29 cellular contexts compared by ENCODE assay signal in the genomic region with DNA sequence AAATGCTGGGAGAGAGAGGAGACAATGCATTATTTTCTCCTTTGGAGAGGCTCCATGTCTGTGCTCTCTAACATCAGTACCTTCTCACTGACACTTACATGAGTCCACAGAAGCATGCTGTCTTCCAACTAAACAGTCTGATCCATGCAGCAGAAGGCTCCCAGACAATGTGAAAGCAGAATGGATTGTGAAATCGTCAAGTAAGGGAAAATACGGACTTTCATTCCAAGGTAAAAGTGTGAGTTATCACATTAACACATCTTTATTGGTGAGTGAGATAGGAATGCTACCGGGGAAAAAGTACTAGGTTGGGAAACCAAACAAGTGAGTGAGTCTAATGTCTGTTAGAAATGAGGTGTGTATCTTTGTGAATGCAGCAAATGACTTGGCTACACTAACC.
DNase-seq lines count a peak whose midpoint lies in the region; ATAC-seq, FAIRE-seq and TF ChIP-seq lines count a peak whose summit lies in the region.
"Had no signal": no experiment of that assay in that cellular context is flagged by ENCODE, and none has a peak within 500 bp of the region (broad histone marks: within the 10 kb centered on the region; RNA-seq: fewer than 3 reads in every experiment).

No MANE protein-coding gene starts in this region.

- H2AFZ ChIP-seq in HepG2 (ENCODE audit: low read length) (no peak overlapping the region), neural cell (ENCODE audit: low read depth, low read length) (no peak overlapping the region)

- DNase-seq in HepG2 (ENCODE audit: low spot score) (no peak), right lobe of liver (no peak), heart left ventricle (no peak), EL (no peak), OCI-M2 (lab: John Stamatoyannopoulos, UW; ENCODE audit: unreplicated experiment) (no peak), amygdala (lab: John Stamatoyannopoulos, UW) (no peak)
- DNase-seq: activated CD4-positive, alpha-beta memory T cell treated with anti-CD3 and anti-CD28 coated beads for 36 hours; activated CD8-positive, alpha-beta memory T cell treated with anti-CD3 and anti-CD28 coated beads, Interleukin-2, amount 50 U/mL, for 4 hours; activated naive CD4-positive, alpha-beta T cell treated with anti-CD3 and anti-CD28 coated beads, Interleukin-2, amount 50 U/mL, for 16 hours; amniotic stem cell; CD8-positive, alpha-beta T cell; HFFc6; midbrain; naive thymus-derived CD4-positive, alpha-beta T cell; NCI-H2029; NCI-H524; nucleus accumbens; PC-3; psoas muscle; SHP77 treated with DMSO at 0.1 percent for 48 hours; stimulated activated naive B cell treated with anti-CD40 and anti-IgM and Interleukin-4, amounts not matched to agents 10 μg/mL and 1 μg/mL and 100 μg/mL, for 72 hours had no signal

- no peak overlapping the region for H3K27ac Mint-ChIP-seq in activated T-helper 17 cell treated with anti-CD3 and anti-CD28 coated beads, Interleukin-2, amount 50 U/mL, for 72 hours
- H3K27ac Mint-ChIP-seq: activated CD4-positive, alpha-beta memory T cell treated with anti-CD3 and anti-CD28 coated beads for 36 hours; B cell; CD8-positive, alpha-beta T cell; HFFc6; naive thymus-derived CD4-positive, alpha-beta T cell; stimulated activated naive B cell treated with anti-CD40 and anti-IgM and Interleukin-4, amounts not matched to agents 10 μg/mL and 1 μg/mL and 100 μg/mL, for 72 hours had no signal

- intact Hi-C loops in HepG2 (cut with micrococcal nuclease; ENCODE audit: unreplicated experiment) (no loop called here), right lobe of liver (cut with DNase I) (no loop called here), heart left ventricle (cut with DNase I) (loop anchor here in 1 of 10 donors (10.0 kb wide), 1 partner anchor 305 kb away; a partner anchor contains a TSS)

- no peaks in the 10 kb centered on the region for H3K4me1 ChIP-seq in HepG2 (ENCODE audit: insufficient read depth, low read length)
- peaks cover 0 to 13% (median 0%) of the 10 kb centered on the region in 4 donors for H3K4me1 ChIP-seq in right lobe of liver
- peaks cover 0 to 25% (median 11%) of the 10 kb centered on the region in 12 donors for H3K4me1 ChIP-seq in heart left ventricle
- H3K4me1 ChIP-seq: A549, psoas muscle had no signal

- H3K36me3 Mint-ChIP-seq in activated T-helper 17 cell treated with anti-CD3 and anti-CD28 coated beads, Interleukin-2, amount 50 U/mL, for 72 hours (ENCODE audit: low read depth), result no peaks in the 10 kb centered on the region
- H3K36me3 Mint-ChIP-seq: activated CD4-positive, alpha-beta memory T cell treated with anti-CD3 and anti-CD28 coated beads for 36 hours; CD8-positive, alpha-beta T cell; naive thymus-derived CD4-positive, alpha-beta T cell; stimulated activated naive B cell treated with anti-CD40 and anti-IgM and Interleukin-4, amounts not matched to agents 10 μg/mL and 1 μg/mL and 100 μg/mL, for 72 hours had no signal

- H3K9me2 ChIP-seq in neural cell (ENCODE audit: insufficient read depth, low read length), result no peaks in the 10 kb centered on the region

- TF ChIP-seq CTCF in HepG2 (CRISPR knock-in tag; IDR thresholded peaks at IDR 0.05), result no peak
- no peak for TF ChIP-seq CTCF in right lobe of liver (IDR thresholded peaks at IDR 0.05)
- no peak for TF ChIP-seq CTCF in heart left ventricle (IDR thresholded peaks at IDR 0.05)
- TF ChIP-seq CTCF in neural cell (IDR thresholded peaks at IDR 0.05; ENCODE audit: poor library complexity, severe bottlenecking), result no peak

- H3K79me2 ChIP-seq in HepG2 (ENCODE audit: insufficient read depth, low read length) (no peaks in the 10 kb centered on the region), neural cell (replicated peaks; ENCODE audit: insufficient read depth, low read length) (no peaks in the 10 kb centered on the region)

- TF ChIP-seq POLR2A in HepG2 (IDR thresholded peaks at IDR 0.05; ENCODE audit: insufficient read depth in 1 of 2, low read depth in 2 of 2, low read length in 2 of 2), result no peak
- TF ChIP-seq POLR2A in right lobe of liver (IDR thresholded peaks at IDR 0.05), result no peak
- TF ChIP-seq POLR2A in heart left ventricle (IDR thresholded peaks at IDR 0.05), result no peak

- H3K9me3 ChIP-seq in HepG2 (ENCODE audit: low read length) (no peaks in the 10 kb centered on the region), right lobe of liver (no peaks in the 10 kb centered on the region), heart left ventricle (no peaks in the 10 kb centered on the region), neural cell (ENCODE audit: low read length) (no peaks in the 10 kb centered on the region)
- H3K9me3 ChIP-seq: A549, psoas muscle had no signal

- no peaks in the 10 kb centered on the region for H3K36me3 ChIP-seq in HepG2 (replicated peaks in 1 of 2; ENCODE audit: control insufficient read depth in 1 of 2, insufficient read depth in 2 of 2, low read length in 2 of 2)
- no peaks in the 10 kb centered on the region for H3K36me3 ChIP-seq in right lobe of liver
- H3K36me3 ChIP-seq in heart left ventricle, result no peaks in the 10 kb centered on the region
- H3K36me3 ChIP-seq in neural cell (ENCODE audit: insufficient read depth, low read length), result no peaks in the 10 kb centered on the region

- 1% methylated on average over 3 of the region's 3 CpGs for WGBS in HepG2 (ENCODE audit: low lambda C conversion rate)
- 38% methylated on average over 3 of the region's 3 CpGs for WGBS in right lobe of liver (ENCODE audit: insufficient coverage, low coverage, low lambda C conversion rate, missing lambda C conversion rate)
- 36 to 48% (median 45%) methylated on average over 3 of the region's 3 CpGs for WGBS in heart left ventricle, 4 donors

- H3K27ac ChIP-seq in HepG2 (ENCODE audit: extremely low read length, insufficient read depth, low read length) (no peak overlapping the region), right lobe of liver (no peak overlapping the region), heart left ventricle (peak overlapping the region in 5 of 12 donors; percentile 4 to 18 (median 17)), neural cell (ENCODE audit: low read length) (peak overlapping the region; percentile 28)
- H3K27ac ChIP-seq: A549, KMS-11, psoas muscle, skin epidermis had no signal

- H3K27me3 ChIP-seq in HepG2 (ENCODE audit: control insufficient read depth in 1 of 2, insufficient read depth in 2 of 2, low read length in 2 of 2) (no peaks in the 10 kb centered on the region), right lobe of liver (no peaks in the 10 kb centered on the region), heart left ventricle (peaks cover 0 to 2% (median 0%) of the 10 kb centered on the region in 9 donors), neural cell (ENCODE audit: insufficient read depth, low read depth, low read length) (no peaks in the 10 kb centered on the region)

- H3K4me3 ChIP-seq in HepG2 (replicated peaks in 1 of 3; ENCODE audit: insufficient read depth in 1 of 3, low read depth in 2 of 3, low read length in 3 of 3), result no peak overlapping the region
- H3K4me3 ChIP-seq in right lobe of liver, result no peak overlapping the region
- H3K4me3 ChIP-seq in heart left ventricle, result no peak overlapping the region
- H3K4me3 ChIP-seq in neural cell (ENCODE audit: low read length), result no peak overlapping the region
- H3K4me3 ChIP-seq: A549, psoas muscle, skin epidermis had no signal

- TF ChIP-seq EP300 in HepG2 (IDR thresholded peaks at IDR 0.05; ENCODE audit: low read depth in 2 of 2, low read length in 2 of 2) (no peak), HepG2 (CRISPR knock-in tag; IDR thresholded peaks at IDR 0.05; ENCODE audit: borderline replicate concordance) (no peak), neural cell (conservative IDR thresholded peaks at IDR 0.05; ENCODE audit: poor library complexity, severe bottlenecking) (no peak)

- H3K4me1 Mint-ChIP-seq in activated T-helper 17 cell treated with anti-CD3 and anti-CD28 coated beads, Interleukin-2, amount 50 U/mL, for 72 hours, result no peaks in the 10 kb centered on the region
- H3K4me1 Mint-ChIP-seq: B cell; naive thymus-derived CD4-positive, alpha-beta T cell; stimulated activated naive B cell treated with anti-CD40 and anti-IgM and Interleukin-4, amounts not matched to agents 10 μg/mL and 1 μg/mL and 100 μg/mL, for 72 hours had no signal

- H3K27me3 Mint-ChIP-seq in activated T-helper 17 cell treated with anti-CD3 and anti-CD28 coated beads, Interleukin-2, amount 50 U/mL, for 72 hours, result peaks cover 13% of the 10 kb centered on the region

- H3K4me3 Mint-ChIP-seq in activated T-helper 17 cell treated with anti-CD3 and anti-CD28 coated beads, Interleukin-2, amount 50 U/mL, for 72 hours, result no peak overlapping the region
- H3K4me3 Mint-ChIP-seq: activated CD4-positive, alpha-beta memory T cell treated with anti-CD3 and anti-CD28 coated beads for 36 hours; B cell; CD8-positive, alpha-beta T cell; HFFc6; naive thymus-derived CD4-positive, alpha-beta T cell; stimulated activated naive B cell treated with anti-CD40 and anti-IgM and Interleukin-4, amounts not matched to agents 10 μg/mL and 1 μg/mL and 100 μg/mL, for 72 hours had no signal

- H3K4me2 ChIP-seq in HepG2 (ENCODE audit: low read depth, low read length) (no peak overlapping the region), neural cell (ENCODE audit: low read length) (no peak overlapping the region)
- H3K4me2 ChIP-seq: A549, KMS-11 had no signal

- CTCF ChIA-PET in HepG2 (lab: Yijun Ruan, JAX; ENCODE audit: low intra/inter-chr PET ratio, low total read pairs), result no interaction called here

- H3K9me3 Mint-ChIP-seq in activated T-helper 17 cell treated with anti-CD3 and anti-CD28 coated beads, Interleukin-2, amount 50 U/mL, for 72 hours, result no peaks in the 10 kb centered on the region
- H3K9me3 Mint-ChIP-seq: activated CD4-positive, alpha-beta memory T cell treated with anti-CD3 and anti-CD28 coated beads for 36 hours; CD8-positive, alpha-beta T cell; naive thymus-derived CD4-positive, alpha-beta T cell; stimulated activated naive B cell treated with anti-CD40 and anti-IgM and Interleukin-4, amounts not matched to agents 10 μg/mL and 1 μg/mL and 100 μg/mL, for 72 hours had no signal

- H3K9ac ChIP-seq in HepG2 (ENCODE audit: insufficient read depth, low read depth, low read length), result no peak overlapping the region
- H3K9ac ChIP-seq in neural cell (ENCODE audit: low read length), result no peak overlapping the region
- H3K9ac ChIP-seq: KMS-11 had no signal

- no peaks in the 10 kb centered on the region for H4K20me1 ChIP-seq in HepG2 (ENCODE audit: insufficient read depth, low read length)
- no peaks in the 10 kb centered on the region for H4K20me1 ChIP-seq in neural cell (ENCODE audit: insufficient read depth)

- no peaks in the 10 kb centered on the region for H3F3A ChIP-seq in neural cell (ENCODE audit: insufficient read depth, low read length, poor library complexity, severe bottlenecking)

- in situ Hi-C loops in HepG2 (cut with HindIII; ENCODE audit: extremely low pct_ligation_motif_present, low pct_unique_long_range_greater_than_20kb), result no loop called here

- ATAC-seq in HepG2 (no peak), right lobe of liver (no peak), heart left ventricle (peak; percentile 58 to 77 (median 76))
- ATAC-seq in activated T-helper 17 cell treated with anti-CD3 and anti-CD28 coated beads, Interleukin-2, amount 50 U/mL, for 72 hours (replicated peaks), result no peak
- ATAC-seq: A549; activated CD4-positive, CD25-positive, alpha-beta regulatory T cell treated with anti-CD3 and anti-CD28 coated beads, Interleukin-2, amount 50 U/mL, for 24 hours; CD8-positive, alpha-beta T cell; naive thymus-derived CD4-positive, alpha-beta T cell; PC-3; psoas muscle had no signal

- FAIRE-seq in HepG2 (lab: Jason Lieb, UNC), result no peak
- FAIRE-seq: A549, endothelial cell of umbilical vein had no signal

- POLR2A ChIA-PET in HepG2 (lab: Yijun Ruan, JAX), result no interaction called here

- no peak for TF ChIP-seq RAD21 in HepG2 (CRISPR knock-in tag; IDR thresholded peaks at IDR 0.05)
- no peak for TF ChIP-seq RAD21 in neural cell (conservative IDR thresholded peaks at IDR 0.05)

- BruUV-seq in HepG2 (replicated peaks; lab: Mats Ljungman, UMichigan), result no TSS peak

Comparison
In these comparisons a context has a peak if more than half of its experiments do, and no peak if none do; other contexts are left out.
1. ATAC-seq: peak in heart left ventricle (4 of 4); none in HepG2 (single experiment), right lobe of liver (0 of 4) and activated T-helper 17 cell treated with anti-CD3 and anti-CD28 coated beads, Interleukin-2, amount 50 U/mL, for 72 hours (single experiment).